In genomic region chr6:30688569-30688968, GRCh38 we compare ENCODE assay signal across 1 cellular context.
TF ChIP-seq lines count a peak whose summit lies in the region.

No MANE protein-coding gene starts in this region.

TF ChIP-seq in HepG2, 621 proteins besides CTCF, POLR2A, EP300 and RAD21:
- no peak for TF ChIP-seq ZNF589 (CRISPR knock-in tag; conservative IDR thresholded peaks at IDR 0.05)
- 0 out of 2 replicates have a peak, but pooled peaks have one; percentile 7 for TF ChIP-seq THAP9 (CRISPR knock-in tag; IDR thresholded peaks at IDR 0.05; ENCODE audit: borderline replicate concordance)
- no peak for TF ChIP-seq NCOR1 (IDR thresholded peaks at IDR 0.05; ENCODE audit: borderline replicate concordance, low read length)
TF ChIP-seq in HepG2: peak in this region for 1.
